In genomic region chr9:83384214-83384613, GRCh38 we compare ENCODE assay signal across 21 cellular contexts.
DNase-seq lines count a peak whose midpoint lies in the region; ATAC-seq and TF ChIP-seq lines count a peak whose summit lies in the region.
"Had no signal": no experiment of that assay in that cellular context is flagged by ENCODE, and none has a peak within 500 bp of the region (broad histone marks: within the 10 kb centered on the region; RNA-seq: fewer than 3 reads in every experiment).

No MANE protein-coding gene starts in this region.

- no peaks in the 10 kb centered on the region for H3K27me3 ChIP-seq in BE2C
- no peaks in the 10 kb centered on the region for H3K27me3 ChIP-seq in thyroid gland
- H3K27me3 ChIP-seq: hepatocyte had no signal

- no peak for TF ChIP-seq POLR2A in thyroid gland (IDR thresholded peaks at IDR 0.05)

- TF ChIP-seq CTCF in BE2C (IDR thresholded peaks at IDR 0.05; ENCODE audit: low read depth, low read length) (no peak), thyroid gland (IDR thresholded peaks at IDR 0.05) (no peak)

- peak; percentile 87 for DNase-seq in BE2C
- peak; percentile 85 for DNase-seq in NCI-H1436 (lab: John Stamatoyannopoulos, UW)
- peak; percentile 21 for DNase-seq in NCI-H2227 (lab: John Stamatoyannopoulos, UW; ENCODE audit: unreplicated experiment)
- DNase-seq in SHP77 treated with DMSO at 0.1 percent for 48 hours (lab: John Stamatoyannopoulos, UW): peak; percentile 76
- no peak for DNase-seq in thyroid gland
- DNase-seq in stimulated activated CD4-positive, alpha-beta T cell treated with anti-CD3 and anti-CD28 coated beads, Interleukin-4, amount 100 ng/mL, for 1 hour: no peak
- no peak for DNase-seq in midbrain (lab: John Stamatoyannopoulos, UW)
- DNase-seq: activated CD4-positive, alpha-beta memory T cell treated with anti-CD3 and anti-CD28 coated beads, Interleukin-2, amount 10 ng/mL, durations not matched to agents 7 days and 5 days; activated naive CD8-positive, alpha-beta T cell treated with anti-CD3 and anti-CD28 coated beads for 36 hours; activated T-cell treated with anti-CD3 and anti-CD28 coated beads, Interleukin-2, amount 50 U/mL, for 72 hours; GF-D8; H7; Kasumi-1; mesendoderm; NCI-H1930; nephron progenitor cell; psoas muscle; stimulated activated CD4-positive, alpha-beta T cell treated with anti-CD3 and anti-CD28 coated beads, Interleukin-12 subunit alpha, Interleukin-12 subunit beta, amount 100 ng/mL, for 4 hours had no signal

- no peak for ATAC-seq in HG02884 (IDR thresholded peaks at IDR 0.05; ENCODE audit: unreplicated experiment)
- ATAC-seq: activated T-cell treated with anti-CD3 and anti-CD28 coated beads, Interleukin-2, amount 50 U/mL, for 72 hours; Panc1; psoas muscle had no signal

- H3K36me3 ChIP-seq in BE2C (peaks cover 1% of the 10 kb centered on the region), thyroid gland (no peaks in the 10 kb centered on the region)

- no peak overlapping the region for H3K27ac ChIP-seq in thyroid gland
- H3K27ac ChIP-seq: hepatocyte, psoas muscle had no signal

- no peaks in the 10 kb centered on the region; the same call in 1 of the 2 replicates for H3K9me3 ChIP-seq in BE2C
- H3K9me3 ChIP-seq in thyroid gland: no peaks in the 10 kb centered on the region

- intact Hi-C loops in thyroid gland (cut with DNase I): no loop called here

- peaks cover 24% of the 10 kb centered on the region for H3K4me1 ChIP-seq in BE2C
- no peaks in the 10 kb centered on the region for H3K4me1 ChIP-seq in thyroid gland
- H3K4me1 ChIP-seq: psoas muscle had no signal

- WGBS in thyroid gland, 2 donors: 64 to 91% methylated on average over 3 of the region's 3 CpGs

- H3K4me3 ChIP-seq in BE2C (ENCODE audit: low read depth, low read length) (no peak overlapping the region), thyroid gland (replicated peaks in 1 of 3) (no peak overlapping the region)
- H3K4me3 ChIP-seq: hepatocyte, psoas muscle had no signal

Comparison
In these comparisons a context has a peak if more than half of its experiments do, and no peak if none do; other contexts are left out.
1. DNase-seq: peak in BE2C (single experiment), NCI-H1436 (single experiment), NCI-H2227 (single experiment) and SHP77 treated with DMSO at 0.1 percent for 48 hours (single experiment); none in thyroid gland (0 of 2), stimulated activated CD4-positive, alpha-beta T cell treated with anti-CD3 and anti-CD28 coated beads, Interleukin-4, amount 100 ng/mL, for 1 hour (single experiment) and midbrain (single experiment).